Comparison of ENCODE assay signal across 8 cellular contexts in genomic region chr1:58785424-58786058, GRCh38. TPM values are rescaled to one million over a fixed set of nuclear protein-coding genes. Genes with fewer than 3 reads are reported as not detected.
DNase-seq lines count a peak whose midpoint lies in the region; ATAC-seq and TF ChIP-seq lines count a peak whose summit lies in the region.

No MANE protein-coding gene starts in this region.

- peaks cover 19% of the 10 kb centered on the region for H3K4me1 Mint-ChIP-seq in activated T-helper 17 cell treated with anti-CD3 and anti-CD28 coated beads, Interleukin-2, amount 50 U/mL, for 72 hours

- ATAC-seq in activated T-helper 17 cell treated with anti-CD3 and anti-CD28 coated beads, Interleukin-2, amount 50 U/mL, for 72 hours (replicated peaks) = no peak

- H3K4me2 ChIP-seq in GM23248 (ENCODE audit: unreplicated experiment) = peak overlapping the region; percentile 93

- in situ Hi-C loops in GM23248 (cut with MboI) = loop anchor here (25.0 kb wide), 1 partner anchor 502 kb away; the partner anchor contains the start of gene FGGY

- no peaks in the 10 kb centered on the region for H3K27me3 ChIP-seq in GM23248 (replicated peaks; ENCODE audit: insufficient read depth)
- H3K27me3 ChIP-seq in neuron (ENCODE audit: insufficient read depth, low read length) = no peaks in the 10 kb centered on the region

- peak overlapping the region; percentile 95 for H3K4me3 Mint-ChIP-seq in activated T-helper 17 cell treated with anti-CD3 and anti-CD28 coated beads, Interleukin-2, amount 50 U/mL, for 72 hours

- peaks cover 36% of the 10 kb centered on the region for H3F3A ChIP-seq in GM23248 (ENCODE audit: insufficient read depth)

- no peaks in the 10 kb centered on the region for H3K27me3 Mint-ChIP-seq in activated T-helper 17 cell treated with anti-CD3 and anti-CD28 coated beads, Interleukin-2, amount 50 U/mL, for 72 hours

- H3K9ac ChIP-seq in GM23248 = peak overlapping the region; percentile 97

- DNase-seq in GM23248 (no peak), NCI-H524 treated with DMSO at 0.1 percent for 48 hours (lab: John Stamatoyannopoulos, UW) (peak; percentile 29), fibroblast of villous mesenchyme (ENCODE audit: low read depth) (peak; percentile 72), SKM-1 (lab: John Stamatoyannopoulos, UW; ENCODE audit: unreplicated experiment) (no peak), foreskin melanocyte (no peak), SIG-M5 treated with dmso at 0.1 percent for 504 hours (lab: John Stamatoyannopoulos, UW; ENCODE audit: unreplicated experiment) (no peak)

- 6 to 7% methylated on average over 13 to 14 of the region's 14 CpGs for WGBS in GM23248 (ENCODE audit: low coverage in 1 of 2, low lambda C conversion rate in 2 of 2, missing lambda C conversion rate in 2 of 2), 2 experiments

- peaks cover 33% of the 10 kb centered on the region for H3K79me2 ChIP-seq in GM23248 (ENCODE audit: insufficient read depth)

- H4K20me1 ChIP-seq in GM23248 (ENCODE audit: insufficient read depth) = peaks cover 11% of the 10 kb centered on the region; the same call in 1 of the 2 replicates

- peak overlapping the region; percentile 98 for H3K27ac Mint-ChIP-seq in activated T-helper 17 cell treated with anti-CD3 and anti-CD28 coated beads, Interleukin-2, amount 50 U/mL, for 72 hours

- H3K4me1 ChIP-seq in GM23248 (ENCODE audit: insufficient read depth) (peaks cover 18% of the 10 kb centered on the region), neuron (ENCODE audit: insufficient read depth, low read length) (peaks cover 12% of the 10 kb centered on the region)

- peaks cover 30% of the 10 kb centered on the region for H3K36me3 Mint-ChIP-seq in activated T-helper 17 cell treated with anti-CD3 and anti-CD28 coated beads, Interleukin-2, amount 50 U/mL, for 72 hours (ENCODE audit: low read depth)

- H3K36me3 ChIP-seq in GM23248 (ENCODE audit: low read depth) (peaks cover 19% of the 10 kb centered on the region), neuron (ENCODE audit: insufficient read depth, low read length) (peaks cover 7% of the 10 kb centered on the region)

- no peak for TF ChIP-seq CTCF in fibroblast of villous mesenchyme (IDR thresholded peaks at IDR 0.05; ENCODE audit: insufficient read depth, low read depth, low read length)

- peak overlapping the region; percentile 97 for H3K27ac ChIP-seq in GM23248

- peak overlapping the region; percentile 50 for H2AFZ ChIP-seq in GM23248
- H2AFZ ChIP-seq in neuron (ENCODE audit: low read depth, low read length) = no peak overlapping the region

- H3K4me3 ChIP-seq in GM23248 (peak overlapping the region; percentile 89), fibroblast of villous mesenchyme (ENCODE audit: low read depth, low read length) (peak overlapping the region; percentile 86), neuron (ENCODE audit: low read length) (peak overlapping the region; percentile 89)

- H3K9me3 ChIP-seq in GM23248 (ENCODE audit: low read depth) = no peaks in the 10 kb centered on the region
- no peaks in the 10 kb centered on the region for H3K9me3 ChIP-seq in neuron (ENCODE audit: low read length)

- peaks cover 5% of the 10 kb centered on the region for H3K9me3 Mint-ChIP-seq in activated T-helper 17 cell treated with anti-CD3 and anti-CD28 coated beads, Interleukin-2, amount 50 U/mL, for 72 hours

- H3K9me2 ChIP-seq in GM23248 (ENCODE audit: insufficient read depth) = no peaks in the 10 kb centered on the region

RNA-seq across cellular contexts. Expression of gene JUN, which starts 1.7 kb away (rescaled TPM):
- total RNA-seq in GM23248 (2014; rRNA removed; shearing (Covaris generic)) = 107 and 112 TPM in 2 replicates
- polyA plus RNA-seq in GM23248 (2016; fragmentation: Nextera tagmentation; extraction: Ambion mirVana) = 43.4 and 45.3 TPM in 2 replicates
- total RNA-seq in activated T-helper 17 cell treated with anti-CD3 and anti-CD28 coated beads, Interleukin-2, amount 50 U/mL, for 72 hours = 10 to 100 TPM; 53.4 to 62.2 TPM
- total RNA-seq in fibroblast of villous mesenchyme = 71.2 and 84.6 TPM in 2 replicates

Comparison
In these comparisons a context has a peak if more than half of its experiments do, and no peak if none do; other contexts are left out.
1. DNase-seq: peak in NCI-H524 treated with DMSO at 0.1 percent for 48 hours (single experiment) and fibroblast of villous mesenchyme (single experiment); none in GM23248 (single experiment), SKM-1 (single experiment), foreskin melanocyte (single experiment) and SIG-M5 treated with dmso at 0.1 percent for 504 hours (single experiment).
2. Peak in every context shown above with its lines, with median percentiles within 50 percentile points of each other: H3K4me3 ChIP-seq.